In the genomic region with DNA sequence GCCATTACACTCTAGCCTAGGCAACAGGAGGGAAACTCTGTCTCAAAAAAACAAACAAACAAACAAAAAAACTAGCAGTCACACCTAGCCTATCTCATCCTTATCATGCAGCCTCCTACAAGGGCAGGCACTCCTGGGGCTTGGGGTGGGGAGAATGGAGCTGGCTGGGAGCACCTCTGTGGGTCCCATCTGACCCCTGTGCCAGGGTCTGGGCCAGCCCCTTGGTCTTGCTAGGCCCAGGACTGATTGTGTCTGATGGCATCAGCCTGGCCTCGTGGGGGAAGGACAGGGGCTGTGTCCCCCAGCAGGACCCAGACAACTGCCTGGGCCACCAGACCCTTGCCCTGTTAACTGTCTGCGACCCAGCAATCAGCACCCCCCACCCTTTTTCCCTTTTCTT, we compare ENCODE assay signal across 22 cellular contexts. TPM values are rescaled to one million over a fixed set of nuclear protein-coding genes. Genes with fewer than 3 reads are reported as not detected.
DNase-seq lines count a peak whose midpoint lies in the region; ATAC-seq and TF ChIP-seq lines count a peak whose summit lies in the region.
"Had no signal": no experiment of that assay in that cellular context is flagged by ENCODE, and none has a peak within 500 bp of the region (broad histone marks: within the 10 kb centered on the region; RNA-seq: fewer than 3 reads in every experiment).

No MANE protein-coding gene starts in this region.

- dilution Hi-C loops in mammary epithelial cell (cut with HindIII; ENCODE audit: low sequenced_read_pairs): no loop called here

- H3K27me3 Mint-ChIP-seq in glutamatergic neuron (ENCODE audit: unreplicated experiment): peaks cover 31% of the 10 kb centered on the region
- H3K27me3 Mint-ChIP-seq: CD4-positive, alpha-beta memory T cell had no signal

- TF ChIP-seq POLR2A in right lobe of liver (IDR thresholded peaks at IDR 0.05): no peak

- peaks cover 68% of the 10 kb centered on the region for H3K4me1 Mint-ChIP-seq in glutamatergic neuron (ENCODE audit: low read depth, unreplicated experiment)
- H3K4me1 Mint-ChIP-seq in stimulated activated effector memory CD8-positive, alpha-beta T cell treated with anti-CD3 and anti-CD28 coated beads, Interleukin-12 subunit alpha, Interleukin-12 subunit beta, amount 100 ng/mL, for 72 hours: peaks cover 44% of the 10 kb centered on the region

- peak overlapping the region; percentile 69 for H3K4me3 Mint-ChIP-seq in glutamatergic neuron (ENCODE audit: unreplicated experiment)
- no peak overlapping the region for H3K4me3 Mint-ChIP-seq in stimulated activated effector memory CD8-positive, alpha-beta T cell treated with anti-CD3 and anti-CD28 coated beads, Interleukin-12 subunit alpha, Interleukin-12 subunit beta, amount 100 ng/mL, for 72 hours
- H3K4me3 Mint-ChIP-seq: CD4-positive, alpha-beta memory T cell had no signal

- H3K4me1 ChIP-seq in BLaER1 treated with 17β-estradiol and CSF1 and Interleukin-3, amounts not matched to agents 10 nM and 100 nM: peaks cover 38 to 97% (median 94%) of the 10 kb centered on the region in 10 experiments
- H3K4me1 ChIP-seq in psoas muscle (peaks cover 34% of the 10 kb centered on the region), mammary epithelial cell (ENCODE audit: insufficient read depth, low read length) (peaks cover 28% of the 10 kb centered on the region), right lobe of liver (peaks cover 0 to 48% (median 21%) of the 10 kb centered on the region in 4 donors)

- no peak overlapping the region for H3K4me3 ChIP-seq in BLaER1 treated with 17β-estradiol and CSF1 and Interleukin-3, amounts not matched to agents 10 nM and 100 nM
- H3K4me3 ChIP-seq in psoas muscle (no peak overlapping the region), mammary epithelial cell (replicated peaks in 1 of 3; ENCODE audit: insufficient read depth in 1 of 3, low read depth in 2 of 3, low read length in 3 of 3) (no peak overlapping the region), right lobe of liver (no peak overlapping the region)
- H3K4me3 ChIP-seq: A549, SJCRH30 had no signal

- TF ChIP-seq CTCF in VCaP (conservative IDR thresholded peaks at IDR 0.05) (no peak), glutamatergic neuron (IDR thresholded peaks at IDR 0.05; ENCODE audit: partially characterized antibody, unreplicated experiment) (no peak), psoas muscle (IDR thresholded peaks at IDR 0.05) (no peak), mammary epithelial cell (conservative IDR thresholded peaks at IDR 0.05 in 1 of 2, IDR thresholded peaks at IDR 0.05 in 1 of 2; ENCODE audit: extremely low read depth in 1 of 2, insufficient read depth in 1 of 2, low read depth in 1 of 2, low read length in 2 of 2) (no peak), right lobe of liver (IDR thresholded peaks at IDR 0.05) (no peak)

- peak overlapping the region; percentile 68 for H3K27ac Mint-ChIP-seq in glutamatergic neuron (ENCODE audit: unreplicated experiment)
- H3K27ac Mint-ChIP-seq in stimulated activated effector memory CD8-positive, alpha-beta T cell treated with anti-CD3 and anti-CD28 coated beads, Interleukin-12 subunit alpha, Interleukin-12 subunit beta, amount 100 ng/mL, for 72 hours: peak overlapping the region; percentile 26

- H3K27ac ChIP-seq in BLaER1 treated with 17β-estradiol and CSF1 and Interleukin-3, amounts not matched to agents 10 nM and 100 nM: peak overlapping the region in 2 of 11 experiments; percentile 6 to 14; a peak in 1 of 22 replicates
- H3K27ac ChIP-seq in VCaP (peak overlapping the region; percentile 86), psoas muscle (no peak overlapping the region), mammary epithelial cell (ENCODE audit: insufficient read depth, low read depth, low read length) (no peak overlapping the region), right lobe of liver (peak overlapping the region in 1 of 3 donors; percentile 35)
- H3K27ac ChIP-seq: KMS-11, SJCRH30 had no signal

- DNase-seq in glutamatergic neuron (no peak), psoas muscle (no peak), mammary epithelial cell (no peak), sciatic nerve (ENCODE audit: low spot score) (no peak), right lobe of liver (no peak)
- no peak for DNase-seq in stimulated activated effector memory CD8-positive, alpha-beta T cell treated with anti-CD3 and anti-CD28 coated beads, Interleukin-12 subunit alpha, Interleukin-12 subunit beta, amount 100 ng/mL, for 72 hours (ENCODE audit: low spot score in 2 of 2)
- DNase-seq: BE2C; CD4-positive, alpha-beta memory T cell; DND-41; GOT3; IMR-90; NCI-H1105; NCI-H2029; NCI-H2227 treated with DMSO at 0.1 percent for 48 hours; NCI-H510A treated with DMSO at 0.1 percent for 48 hours; NCI-H748 treated with DMSO at 0.1 percent for 48 hours had no signal

- H4K20me1 ChIP-seq in BLaER1 treated with 17β-estradiol and CSF1 and Interleukin-3, amounts not matched to agents 10 nM and 100 nM: peaks cover 99 to 100% (median 99%) of the 10 kb centered on the region in 11 experiments
- H4K20me1 ChIP-seq in mammary epithelial cell (ENCODE audit: insufficient read depth, low read length): peaks cover 9% of the 10 kb centered on the region

- CTCF ChIA-PET in mammary epithelial cell (lab: Charles Lee; ENCODE audit: low non-redundant PET): no interaction called here

- H3K36me3 ChIP-seq in BLaER1 treated with 17β-estradiol and CSF1 and Interleukin-3, amounts not matched to agents 10 nM and 100 nM: peaks cover 0 to 6% (median 0%) of the 10 kb centered on the region in 11 experiments; a peak in 1 of 22 replicates
- H3K36me3 ChIP-seq in psoas muscle (ENCODE audit: insufficient read depth in 1 of 2, low read depth in 1 of 2) (no peaks in the 10 kb centered on the region), mammary epithelial cell (ENCODE audit: insufficient read depth, low read length) (no peaks in the 10 kb centered on the region), right lobe of liver (no peaks in the 10 kb centered on the region)
- H3K36me3 ChIP-seq: BE2C, SJCRH30 had no signal

- H3K9me3 ChIP-seq in BLaER1 treated with 17β-estradiol and CSF1 and Interleukin-3, amounts not matched to agents 10 nM and 100 nM (replicated peaks in 1 of 11): no peaks in the 10 kb centered on the region
- H3K9me3 ChIP-seq in psoas muscle: no peaks in the 10 kb centered on the region
- no peaks in the 10 kb centered on the region for H3K9me3 ChIP-seq in mammary epithelial cell (replicated peaks; ENCODE audit: insufficient read depth, low read length)
- H3K9me3 ChIP-seq in right lobe of liver: no peaks in the 10 kb centered on the region
- H3K9me3 ChIP-seq: A549, BE2C, SJCRH30 had no signal

- H3K4me2 ChIP-seq in BLaER1 treated with 17β-estradiol and CSF1 and Interleukin-3, amounts not matched to agents 10 nM and 100 nM: peak overlapping the region in 8 of 11 experiments; percentile 95 to 100 (median 100); a peak in 14 of 22 replicates
- H3K4me2 ChIP-seq in mammary epithelial cell (ENCODE audit: insufficient read depth, low read depth, low read length): no peak overlapping the region
- H3K4me2 ChIP-seq: A549, KMS-11 had no signal

- no peaks in the 10 kb centered on the region for H3K36me3 Mint-ChIP-seq in glutamatergic neuron (ENCODE audit: unreplicated experiment)
- H3K36me3 Mint-ChIP-seq in stimulated activated effector memory CD8-positive, alpha-beta T cell treated with anti-CD3 and anti-CD28 coated beads, Interleukin-12 subunit alpha, Interleukin-12 subunit beta, amount 100 ng/mL, for 72 hours: peaks cover under 1% of the 10 kb centered on the region
- H3K36me3 Mint-ChIP-seq: CD4-positive, alpha-beta memory T cell had no signal

- H3K9me3 Mint-ChIP-seq in glutamatergic neuron (ENCODE audit: unreplicated experiment): peaks cover 35% of the 10 kb centered on the region
- no peaks in the 10 kb centered on the region for H3K9me3 Mint-ChIP-seq in stimulated activated effector memory CD8-positive, alpha-beta T cell treated with anti-CD3 and anti-CD28 coated beads, Interleukin-12 subunit alpha, Interleukin-12 subunit beta, amount 100 ng/mL, for 72 hours
- H3K9me3 Mint-ChIP-seq: CD4-positive, alpha-beta memory T cell had no signal

- BruUV-seq in mammary epithelial cell (replicated peaks; lab: Mats Ljungman, UMichigan): no TSS peak

- H3K27me3 ChIP-seq in BLaER1 treated with 17β-estradiol and CSF1 and Interleukin-3, amounts not matched to agents 10 nM and 100 nM: peaks cover 0 to 23% (median 2%) of the 10 kb centered on the region in 11 experiments; a peak in 10 of 22 replicates
- H3K27me3 ChIP-seq in psoas muscle (ENCODE audit: insufficient read depth in 3 of 3, low read length in 2 of 3) (no peaks in the 10 kb centered on the region), mammary epithelial cell (ENCODE audit: insufficient read depth, low read length) (no peaks in the 10 kb centered on the region), right lobe of liver (no peaks in the 10 kb centered on the region)
- H3K27me3 ChIP-seq: BE2C, SJCRH30 had no signal

- in situ Hi-C loops in mammary epithelial cell (cut with MboI; ENCODE audit: low sequenced_read_pairs in 2 of 2): loop anchor here in 1 of 2 donors (25.0 kb wide), 1 partner anchor 425 kb away; no protein-coding TSS in a partner anchor

- intact Hi-C loops in psoas muscle (cut with DNase I) (no loop called here), mammary epithelial cell (cut with micrococcal nuclease) (no loop called here), sciatic nerve (cut with DNase I) (loop anchor here (10.0 kb wide), 2 partner anchors 52 to 68 kb away; no protein-coding TSS in a partner anchor), right lobe of liver (cut with DNase I) (no loop called here)

- ATAC-seq in stimulated activated effector memory CD8-positive, alpha-beta T cell treated with anti-CD3 and anti-CD28 coated beads, Interleukin-12 subunit alpha, Interleukin-12 subunit beta, amount 100 ng/mL, for 72 hours: no peak
- ATAC-seq in psoas muscle (no peak), sciatic nerve (no peak), right lobe of liver (no peak)
- ATAC-seq: A549, HCT116 had no signal

- WGBS in psoas muscle, 3 donors: 80 to 93% (median 90%) methylated on average over 2 of the region's 2 CpGs
- WGBS in mammary epithelial cell (ENCODE audit: low coverage, missing lambda C conversion rate): 100% methylated on average over 2 of the region's 2 CpGs
- 75% methylated on average over 2 of the region's 2 CpGs for WGBS in right lobe of liver (ENCODE audit: insufficient coverage, low coverage, low lambda C conversion rate, missing lambda C conversion rate)

- H2AFZ ChIP-seq in mammary epithelial cell (ENCODE audit: low read depth, low read length): no peak overlapping the region

- H3K79me2 ChIP-seq in mammary epithelial cell (ENCODE audit: insufficient read depth, low read length): peaks cover 91% of the 10 kb centered on the region

- H3K9ac ChIP-seq in BLaER1 treated with 17β-estradiol and CSF1 and Interleukin-3, amounts not matched to agents 10 nM and 100 nM: peak overlapping the region in 6 of 11 experiments; percentile 16 to 58 (median 34); a peak in 7 of 22 replicates
- no peak overlapping the region for H3K9ac ChIP-seq in mammary epithelial cell (ENCODE audit: insufficient read depth, low read length)
- H3K9ac ChIP-seq: KMS-11 had no signal

RNA-seq across cellular contexts. Expression of a gene that starts 49.8 kb away (rescaled TPM):
- total RNA-seq in glutamatergic neuron (ENCODE audit: unreplicated experiment) (365 TPM), psoas muscle (10 to 100 TPM; 16.1 to 43.0 (median 31.1) TPM), mammary epithelial cell (100 to 1,000 TPM; 109 to 173 TPM), sciatic nerve (257 TPM), right lobe of liver (100 to 1,000 TPM in 4 of 6 experiments, 10 to 100 TPM in 2; 63.8 to 246 (median 173) TPM)
- polyA plus RNA-seq in psoas muscle (10 to 100 TPM in 2 of 3 donors, 1 to 10 TPM in 1; 6.2 to 19.2 (median 17.7) TPM), mammary epithelial cell (71.5 TPM)
- 152 TPM for polyA minus RNA-seq in mammary epithelial cell
